ENCODE assay signal across 8 cellular contexts in genomic region chr22:30196141-30196866, GRCh38.
DNase-seq lines count a peak whose midpoint lies in the region; ATAC-seq and FAIRE-seq lines count a peak whose summit lies in the region.

No MANE protein-coding gene starts in this region.

- H3K9me3 ChIP-seq in mucosa of rectum (ENCODE audit: control insufficient read depth in 2 of 2, low read length in 2 of 2) = no peaks in the 10 kb centered on the region

- no peak overlapping the region for H3K4me3 ChIP-seq in mucosa of rectum (ENCODE audit: low read length in 2 of 2)

- H3K36me3 ChIP-seq in mucosa of rectum (ENCODE audit: control insufficient read depth in 2 of 2, insufficient read depth in 2 of 2, low read length in 2 of 2) = no peaks in the 10 kb centered on the region

- H3K27me3 ChIP-seq in mucosa of rectum (ENCODE audit: control insufficient read depth in 2 of 2, insufficient read depth in 2 of 2, low read length in 2 of 2) = no peaks in the 10 kb centered on the region

- peak; percentile 86 for DNase-seq in NCI-H2107 treated with DMSO at 0.1 percent for 48 hours (lab: John Stamatoyannopoulos, UW; ENCODE audit: unreplicated experiment)
- peak; percentile 36 to 45 for DNase-seq in activated CD4-positive, alpha-beta T cell treated with anti-CD3 and anti-CD28 coated beads for 4 hours
- peak; percentile 59 for DNase-seq in stimulated activated naive CD4-positive, alpha-beta T cell treated with Interleukin-2 at 50 U/mL for 16 hours (lab: John Stamatoyannopoulos, UW)

- H3K27ac ChIP-seq in mucosa of rectum (ENCODE audit: low read depth in 2 of 2, low read length in 2 of 2) = peak overlapping the region; percentile 43 to 73

- FAIRE-seq in endometrium (lab: Jason Lieb, UNC) = peak; percentile 75

- ATAC-seq in GM21825 (IDR thresholded peaks at IDR 0.05; ENCODE audit: unreplicated experiment) = peak; percentile 56
- no peak for ATAC-seq in HG03521 (IDR thresholded peaks at IDR 0.05; ENCODE audit: unreplicated experiment)
- ATAC-seq in HG03469 (IDR thresholded peaks at IDR 0.05; ENCODE audit: unreplicated experiment) = no peak

- peak overlapping the region in 1 of 2 donors; percentile 4 for H3K9ac ChIP-seq in mucosa of rectum (ENCODE audit: low read depth in 1 of 2, low read length in 2 of 2)

- peaks cover 4 to 8% of the 10 kb centered on the region in 2 donors for H3K4me1 ChIP-seq in mucosa of rectum (ENCODE audit: control insufficient read depth in 2 of 2, insufficient read depth in 2 of 2, low read length in 2 of 2)
